ENCODE assay signal across 12 cellular contexts in the genomic region with DNA sequence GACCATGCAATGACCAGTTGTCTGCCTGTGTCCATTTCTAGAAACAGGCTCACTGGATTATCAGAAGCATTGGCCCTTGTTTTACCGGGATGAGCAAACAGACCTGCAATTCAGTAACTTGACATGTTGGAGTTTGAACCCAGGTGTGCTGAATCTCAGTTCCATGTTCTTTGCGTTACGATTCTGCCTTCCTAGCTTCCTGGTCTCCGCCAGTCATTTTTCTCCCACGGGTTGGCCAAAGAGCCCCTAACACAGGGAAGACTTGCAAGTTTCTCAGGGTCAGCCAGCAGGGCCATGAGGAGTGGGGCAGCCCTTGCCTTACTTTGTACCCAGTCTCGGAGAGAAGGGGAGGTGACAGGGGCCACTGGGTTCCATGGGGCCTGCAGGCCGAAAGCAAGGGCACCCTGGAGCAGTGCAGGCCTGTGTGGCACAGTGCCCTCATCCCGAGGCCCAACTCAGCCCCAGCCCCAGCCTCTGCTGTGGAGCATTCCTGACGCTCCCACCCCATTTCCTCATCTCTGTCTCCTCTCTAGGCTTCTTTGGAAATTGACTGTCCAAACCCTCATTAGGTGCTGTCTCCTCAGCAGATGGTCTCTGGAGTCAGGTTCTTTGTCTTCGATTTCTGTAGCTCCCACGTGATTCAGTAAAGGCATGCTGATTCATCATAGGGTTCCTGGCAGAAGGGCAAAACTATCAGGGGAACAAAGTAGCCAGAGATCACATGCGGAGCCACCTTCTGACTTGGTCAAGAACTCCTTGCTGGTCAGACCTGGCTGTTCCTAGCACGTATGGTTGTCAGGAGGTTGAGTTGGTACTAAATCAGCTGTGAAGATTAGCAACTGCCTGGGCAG. TPM values are rescaled to one million over a fixed set of nuclear protein-coding genes. Genes with fewer than 3 reads are reported as not detected.
A peak's percentile ranks its signal among the peaks of the same experiment; 100 is the strongest.
DNase-seq lines count a peak whose midpoint lies in the region; ATAC-seq, FAIRE-seq and TF ChIP-seq lines count a peak whose summit lies in the region.
"Had no signal": no experiment of that assay in that cellular context is flagged by ENCODE, and none has a peak within 500 bp of the region (broad histone marks: within the 10 kb centered on the region; RNA-seq: fewer than 3 reads in every experiment).

No MANE protein-coding gene starts in this region.

- H2AK5ac ChIP-seq in neuronal stem cell (ENCODE audit: low read depth, low read length), result no peak overlapping the region

- H3K9me3 ChIP-seq in mucosa of rectum (ENCODE audit: control insufficient read depth in 2 of 2, low read length in 2 of 2) (no peaks in the 10 kb centered on the region), neuronal stem cell (replicated peaks in 1 of 2; ENCODE audit: control insufficient read depth in 2 of 2, insufficient read depth in 1 of 2, low read depth in 1 of 2, low read length in 2 of 2) (no peaks in the 10 kb centered on the region)

- H3K4ac ChIP-seq in neuronal stem cell (ENCODE audit: low read length), result no peak overlapping the region

- no peaks in the 10 kb centered on the region for H3K79me1 ChIP-seq in neuronal stem cell (ENCODE audit: low read depth, low read length)

- no peak overlapping the region for H2BK12ac ChIP-seq in neuronal stem cell (ENCODE audit: low read length)

- no peak overlapping the region for H2BK120ac ChIP-seq in neuronal stem cell (ENCODE audit: low read depth, low read length)

- H3K27me3 ChIP-seq in mucosa of rectum (ENCODE audit: control insufficient read depth in 2 of 2, insufficient read depth in 2 of 2, low read length in 2 of 2) (no peaks in the 10 kb centered on the region), neuronal stem cell (ENCODE audit: control insufficient read depth in 3 of 3, insufficient read depth in 3 of 3, low read depth in 1 of 3, low read length in 3 of 3) (no peaks in the 10 kb centered on the region)

- H3K18ac ChIP-seq in neuronal stem cell (ENCODE audit: low read length), result no peak overlapping the region

- no CpG with 5 or more reads among the region's 13 CpGs for WGBS in neuronal stem cell (ENCODE audit: extremely low coverage in 2 of 2, insufficient read length in 2 of 2, insufficient replicate concordance in 1 of 2), 2 donors

- no peak overlapping the region for H2AFZ ChIP-seq in neuronal stem cell (ENCODE audit: low read length)

- ATAC-seq in esophagus mucosa, result no peak
- ATAC-seq: CD8-positive, alpha-beta T cell had no signal

- no peak overlapping the region for H3K4me3 ChIP-seq in epithelial cell of proximal tubule (ENCODE audit: low read depth, low read length)
- H3K4me3 ChIP-seq in mucosa of rectum (ENCODE audit: low read length in 2 of 2), result no peak overlapping the region
- no peak overlapping the region for H3K4me3 ChIP-seq in neuronal stem cell (ENCODE audit: low read length in 2 of 2)

- peaks cover 0 to 2% of the 10 kb centered on the region in 2 donors for H3K36me3 ChIP-seq in mucosa of rectum (ENCODE audit: control insufficient read depth in 2 of 2, insufficient read depth in 2 of 2, low read length in 2 of 2)
- H3K36me3 ChIP-seq in neuronal stem cell (replicated peaks in 1 of 2; ENCODE audit: control insufficient read depth in 2 of 2, insufficient read depth in 2 of 2, low read length in 2 of 2), result peaks cover 0 to 5% of the 10 kb centered on the region in 2 donors

- H2BK15ac ChIP-seq in neuronal stem cell (ENCODE audit: low read length), result no peak overlapping the region

- no peak overlapping the region for H3K4me2 ChIP-seq in neuronal stem cell (ENCODE audit: insufficient read depth, low read length, poor library complexity, severe bottlenecking)

- TF ChIP-seq CTCF in epithelial cell of proximal tubule (conservative IDR thresholded peaks at IDR 0.05; ENCODE audit: low read depth, low read length), result no peak

- FAIRE-seq in RCC 7860 (lab: Jason Lieb, UNC), result peak; percentile 18
- no peak for FAIRE-seq in urothelium cell line (lab: Jason Lieb, UNC)

- no peak overlapping the region for H4K8ac ChIP-seq in neuronal stem cell (ENCODE audit: low read depth, low read length)

- H3K23ac ChIP-seq in neuronal stem cell (ENCODE audit: low read depth, low read length, poor library complexity), result no peak overlapping the region

- H3K4me1 ChIP-seq in mucosa of rectum (ENCODE audit: control insufficient read depth in 2 of 2, insufficient read depth in 2 of 2, low read length in 2 of 2) (peaks cover 26 to 36% of the 10 kb centered on the region in 2 donors), neuronal stem cell (ENCODE audit: control insufficient read depth in 2 of 2, insufficient read depth in 1 of 2, low read depth in 1 of 2, low read length in 2 of 2) (peaks cover 0 to 4% of the 10 kb centered on the region in 2 donors)

- H2BK5ac ChIP-seq in neuronal stem cell (ENCODE audit: low read length), result no peak overlapping the region

- H4K91ac ChIP-seq in neuronal stem cell (ENCODE audit: low read depth, low read length, poor library complexity), result no peak overlapping the region

- H3K9ac ChIP-seq in mucosa of rectum (ENCODE audit: low read depth in 1 of 2, low read length in 2 of 2), result no peak overlapping the region
- no peak overlapping the region for H3K9ac ChIP-seq in neuronal stem cell (ENCODE audit: low read depth, low read length, poor library complexity)

- peak; percentile 46 for DNase-seq in EL
- DNase-seq in RCC 7860 (ENCODE audit: low spot score), result peak; percentile 32
- peak; percentile 60 for DNase-seq in epithelial cell of proximal tubule (ENCODE audit: low read depth)
- no peak for DNase-seq in activated gamma-delta T cell treated with Interleukin-2 at 50 U/mL for 16 hours
- no peak for DNase-seq in neuronal stem cell (ENCODE audit: low spot score)
- DNase-seq in urothelium cell line (ENCODE audit: low spot score), result no peak
- DNase-seq: CD8-positive, alpha-beta T cell; cortex of kidney; posterior cingulate gyrus; SW 1271 had no signal

- no peak overlapping the region for H3K14ac ChIP-seq in neuronal stem cell (ENCODE audit: low read length)

- peak overlapping the region; percentile 43 to 60 for H3K27ac ChIP-seq in mucosa of rectum (ENCODE audit: low read depth in 2 of 2, low read length in 2 of 2)
- H3K27ac ChIP-seq in neuronal stem cell (replicated peaks; ENCODE audit: low read length), result no peak overlapping the region

RNA-seq across cellular contexts. Expression of gene CDS2, which starts 23.6 kb away (rescaled TPM):
- 17.3 and 18.7 TPM in 2 replicates for total RNA-seq in epithelial cell of proximal tubule
- 31.8 TPM for polyA plus RNA-seq in neuronal stem cell (2013, experiment 1 of 2)
- 32.6 TPM for polyA plus RNA-seq in neuronal stem cell (2013, experiment 2 of 2)
- total RNA-seq in esophagus mucosa, result 24.5 TPM

RNA-seq across cellular contexts. Expression of gene PCNA, which starts 30.7 kb away (rescaled TPM):
- total RNA-seq in epithelial cell of proximal tubule, result 327 and 378 TPM in 2 replicates
- polyA plus RNA-seq in neuronal stem cell (2013, experiment 1 of 2), result 214 TPM
- 222 TPM for polyA plus RNA-seq in neuronal stem cell (2013, experiment 2 of 2)
- 81.9 TPM for total RNA-seq in esophagus mucosa

RNA-seq across cellular contexts. Expression of gene TMEM230, which starts 37.6 kb away (rescaled TPM):
- total RNA-seq in epithelial cell of proximal tubule (82.0 and 103 TPM in 2 replicates), esophagus mucosa (34.9 TPM)
- 121 TPM for polyA plus RNA-seq in neuronal stem cell (2013, experiment 1 of 2)
- 121 TPM for polyA plus RNA-seq in neuronal stem cell (2013, experiment 2 of 2)

Comparison
In these comparisons a context has a peak if more than half of its experiments do, and no peak if none do; other contexts are left out.
1. DNase-seq: peak in EL (single experiment), RCC 7860 (single experiment) and epithelial cell of proximal tubule (single experiment); none in activated gamma-delta T cell treated with Interleukin-2 at 50 U/mL for 16 hours (single experiment), neuronal stem cell (single experiment) and urothelium cell line (single experiment).